Comparison of ENCODE assay signal across 19 cellular contexts in genomic region chr12:47558625-47559345, GRCh38.
DNase-seq lines count a peak whose midpoint lies in the region; ATAC-seq and TF ChIP-seq lines count a peak whose summit lies in the region.
"Had no signal": no experiment of that assay in that cellular context is flagged by ENCODE, and none has a peak within 500 bp of the region (broad histone marks: within the 10 kb centered on the region; RNA-seq: fewer than 3 reads in every experiment).

No MANE protein-coding gene starts in this region.

- H3K27me3 ChIP-seq in muscle layer of colon (ENCODE audit: control insufficient read depth in 1 of 2, insufficient read depth in 2 of 2, low read length in 2 of 2) (no peaks in the 10 kb centered on the region), transverse colon (no peaks in the 10 kb centered on the region)
- H3K27me3 ChIP-seq: BLaER1 treated with 17β-estradiol and CSF1 and Interleukin-3, amounts not matched to agents 10 nM and 100 nM had no signal

- TF ChIP-seq EP300 in transverse colon (IDR thresholded peaks at IDR 0.05; ENCODE audit: low read depth), result no peak

- TF ChIP-seq POLR2A in transverse colon (IDR thresholded peaks at IDR 0.05), result no peak

- intact Hi-C loops in activated CD4-positive, alpha-beta T cell treated with anti-CD3 and anti-CD28 coated beads for 36 hours (cut with DNase I, micrococcal nuclease), result no loop called here
- intact Hi-C loops in transverse colon (cut with DNase I; ENCODE audit: low total_unique reads), result loop anchor here (10.0 kb wide), 1 partner anchor 184 kb away; no protein-coding TSS in a partner anchor

- no peak overlapping the region for H3K27ac Mint-ChIP-seq in activated CD4-positive, alpha-beta T cell treated with anti-CD3 and anti-CD28 coated beads for 36 hours
- no peak overlapping the region for H3K27ac Mint-ChIP-seq in activated CD4-positive, alpha-beta T cell treated with anti-CD3 and anti-CD28 coated beads, Interleukin-2, amount 10 ng/mL, durations not matched to agents 7 days and 5 days
- H3K27ac Mint-ChIP-seq: B cell; CD8-positive, alpha-beta T cell had no signal

- 57 to 73% methylated on average over 4 to 5 of the region's 5 CpGs for WGBS in transverse colon (ENCODE audit: low coverage in 1 of 2), 2 donors

- no peaks in the 10 kb centered on the region for H3K36me3 Mint-ChIP-seq in activated CD4-positive, alpha-beta T cell treated with anti-CD3 and anti-CD28 coated beads for 36 hours (ENCODE audit: low read depth)
- H3K36me3 Mint-ChIP-seq in activated CD4-positive, alpha-beta T cell treated with anti-CD3 and anti-CD28 coated beads, Interleukin-2, amount 10 ng/mL, durations not matched to agents 7 days and 5 days (ENCODE audit: low read depth), result peaks cover 3% of the 10 kb centered on the region
- H3K36me3 Mint-ChIP-seq: CD8-positive, alpha-beta T cell had no signal

- peaks cover 22% of the 10 kb centered on the region for H3K4me1 Mint-ChIP-seq in activated CD4-positive, alpha-beta T cell treated with anti-CD3 and anti-CD28 coated beads for 36 hours
- peaks cover 6% of the 10 kb centered on the region for H3K4me1 Mint-ChIP-seq in activated CD4-positive, alpha-beta T cell treated with anti-CD3 and anti-CD28 coated beads, Interleukin-2, amount 10 ng/mL, durations not matched to agents 7 days and 5 days
- H3K4me1 Mint-ChIP-seq: B cell had no signal

- CTCF ChIA-PET in activated CD4-positive, alpha-beta T cell treated with anti-CD3 and anti-CD28 coated beads for 36 hours (lab: Charles Lee), result interaction anchor here (1.3 kb wide), 1 partner anchor 79 kb away, joined by 4 read pairs; no protein-coding TSS in a partner anchor
- CTCF ChIA-PET in activated CD4-positive, alpha-beta T cell treated with anti-CD3 and anti-CD28 coated beads, Interleukin-2, amount 10 ng/mL, durations not matched to agents 7 days and 5 days (lab: Charles Lee), result no interaction called here

- no peaks in the 10 kb centered on the region for H3K27me3 Mint-ChIP-seq in activated CD4-positive, alpha-beta T cell treated with anti-CD3 and anti-CD28 coated beads for 36 hours
- H3K27me3 Mint-ChIP-seq in activated CD4-positive, alpha-beta T cell treated with anti-CD3 and anti-CD28 coated beads, Interleukin-2, amount 10 ng/mL, durations not matched to agents 7 days and 5 days, result no peaks in the 10 kb centered on the region

- POLR2A ChIA-PET in activated CD4-positive, alpha-beta T cell treated with anti-CD3 and anti-CD28 coated beads for 36 hours (lab: Charles Lee), result no interaction called here
- POLR2A ChIA-PET in activated CD4-positive, alpha-beta T cell treated with anti-CD3 and anti-CD28 coated beads, Interleukin-2, amount 10 ng/mL, durations not matched to agents 7 days and 5 days (lab: Charles Lee), result no interaction called here

- H3K9ac ChIP-seq in muscle layer of colon (ENCODE audit: low read length), result no peak overlapping the region
- H3K9ac ChIP-seq: BLaER1 treated with 17β-estradiol and CSF1 and Interleukin-3, amounts not matched to agents 10 nM and 100 nM; GM23248 had no signal

- H3K36me3 ChIP-seq in muscle layer of colon (ENCODE audit: insufficient read depth, low read length) (no peaks in the 10 kb centered on the region), transverse colon (no peaks in the 10 kb centered on the region)
- H3K36me3 ChIP-seq: BLaER1 treated with 17β-estradiol and CSF1 and Interleukin-3, amounts not matched to agents 10 nM and 100 nM had no signal

- H3K9me3 ChIP-seq in muscle layer of colon (ENCODE audit: low read length) (no peaks in the 10 kb centered on the region), transverse colon (no peaks in the 10 kb centered on the region)

- no peak overlapping the region for H3K4me3 ChIP-seq in muscle layer of colon (ENCODE audit: low read depth in 1 of 2, low read length in 2 of 2)
- no peak overlapping the region for H3K4me3 ChIP-seq in transverse colon
- H3K4me3 ChIP-seq: BLaER1 treated with 17β-estradiol and CSF1 and Interleukin-3, amounts not matched to agents 10 nM and 100 nM; GM12878; GM23248 had no signal

- H3K4me1 ChIP-seq in muscle layer of colon (ENCODE audit: insufficient read depth, low read length) (peaks cover 52% of the 10 kb centered on the region), transverse colon (no peaks in the 10 kb centered on the region)
- H3K4me1 ChIP-seq: BLaER1 treated with 17β-estradiol and CSF1 and Interleukin-3, amounts not matched to agents 10 nM and 100 nM had no signal

- peak overlapping the region; percentile 3 for H3K27ac ChIP-seq in muscle layer of colon (ENCODE audit: low read depth, low read length)
- H3K27ac ChIP-seq in transverse colon, result peak overlapping the region in 3 of 4 donors; percentile 59 to 76 (median 75)
- H3K27ac ChIP-seq: BLaER1 treated with 17β-estradiol and CSF1 and Interleukin-3, amounts not matched to agents 10 nM and 100 nM; GM23248; HL-60 had no signal

- peak; percentile 42 for ATAC-seq in activated CD4-positive, alpha-beta T cell treated with anti-CD3 and anti-CD28 coated beads for 36 hours
- ATAC-seq: CD8-positive, alpha-beta T cell; GM12878 had no signal

- in situ Hi-C loops in transverse colon (cut with MboI; ENCODE audit: low pct_ligation_motif_present in 1 of 4, low pct_unique_long_range_greater_than_20kb in 1 of 4, low sequenced_read_pairs in 3 of 4), result no loop called here

- DNase-seq in activated CD4-positive, alpha-beta T cell treated with anti-CD3 and anti-CD28 coated beads for 36 hours, result no peak
- no peak for DNase-seq in activated CD4-positive, alpha-beta T cell treated with anti-CD3 and anti-CD28 coated beads, Interleukin-2, amount 10 ng/mL, durations not matched to agents 7 days and 5 days
- peak; percentile 44 to 68 for DNase-seq in NCI-H526 (lab: John Stamatoyannopoulos, UW)
- DNase-seq in transverse colon, result no peak
- no peak for DNase-seq in activated effector memory CD4-positive, alpha-beta T cell treated with Interleukin-2 at 50 U/mL for 16 hours
- DNase-seq in SKM-1 treated with dmso at 0.1 percent for 144 hours (lab: John Stamatoyannopoulos, UW; ENCODE audit: unreplicated experiment), result no peak
- DNase-seq: 8988T; Calu3; CD8-positive, alpha-beta T cell; DMS53; DND-41; EL; GM23248; HCEC 1CT had no signal

- H3K4me3 Mint-ChIP-seq in activated CD4-positive, alpha-beta T cell treated with anti-CD3 and anti-CD28 coated beads for 36 hours, result no peak overlapping the region
- H3K4me3 Mint-ChIP-seq in activated CD4-positive, alpha-beta T cell treated with anti-CD3 and anti-CD28 coated beads, Interleukin-2, amount 10 ng/mL, durations not matched to agents 7 days and 5 days, result no peak overlapping the region
- H3K4me3 Mint-ChIP-seq: B cell; CD8-positive, alpha-beta T cell had no signal

- TF ChIP-seq CTCF in transverse colon (IDR thresholded peaks at IDR 0.05), result no peak

- peaks cover 9% of the 10 kb centered on the region for H3K9me3 Mint-ChIP-seq in activated CD4-positive, alpha-beta T cell treated with anti-CD3 and anti-CD28 coated beads for 36 hours (ENCODE audit: low read depth)
- H3K9me3 Mint-ChIP-seq in activated CD4-positive, alpha-beta T cell treated with anti-CD3 and anti-CD28 coated beads, Interleukin-2, amount 10 ng/mL, durations not matched to agents 7 days and 5 days, result peaks cover 23% of the 10 kb centered on the region
- H3K9me3 Mint-ChIP-seq: CD8-positive, alpha-beta T cell had no signal

Comparison
In these comparisons a context has a peak if more than half of its experiments do, and no peak if none do; other contexts are left out.
1. DNase-seq: peak in NCI-H526 (2 of 2); none in activated CD4-positive, alpha-beta T cell treated with anti-CD3 and anti-CD28 coated beads for 36 hours (single experiment), activated CD4-positive, alpha-beta T cell treated with anti-CD3 and anti-CD28 coated beads, Interleukin-2, amount 10 ng/mL, durations not matched to agents 7 days and 5 days (single experiment), transverse colon (single experiment), activated effector memory CD4-positive, alpha-beta T cell treated with Interleukin-2 at 50 U/mL for 16 hours (single experiment) and SKM-1 treated with dmso at 0.1 percent for 144 hours (single experiment).